ENCODE assay signal across 8 cellular contexts in the genomic region with DNA sequence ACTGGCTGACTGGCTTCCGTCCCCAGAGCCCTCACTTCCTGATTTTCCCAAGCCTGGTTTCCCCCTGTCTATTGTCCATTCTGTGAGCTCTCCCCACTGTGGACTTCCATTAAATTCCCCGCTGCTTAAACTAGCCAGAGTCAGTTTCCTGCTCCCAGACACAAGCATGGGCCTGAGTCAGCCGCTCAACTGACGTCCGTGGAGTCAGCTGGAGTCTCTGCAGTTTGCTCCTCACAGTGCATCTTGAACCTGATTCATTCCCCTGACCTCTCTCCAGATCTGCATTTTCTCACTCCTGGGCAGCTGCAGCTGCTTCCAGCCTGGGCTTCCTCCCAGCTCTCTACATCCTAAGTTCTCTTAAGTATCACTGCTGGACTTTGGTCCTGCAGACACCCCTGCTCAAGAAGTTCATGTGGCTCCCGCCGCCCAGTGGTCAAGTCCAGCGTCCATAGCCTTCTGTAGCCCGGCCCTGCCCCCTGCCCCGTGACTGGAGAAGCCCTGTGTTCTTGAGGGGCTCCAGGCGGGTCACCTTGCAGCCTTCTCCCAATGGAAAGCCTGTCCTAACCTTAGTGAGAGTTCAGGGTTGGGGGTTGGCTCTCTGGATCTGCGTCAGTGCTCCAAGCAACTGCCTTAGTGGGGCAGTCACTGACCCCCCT. TPM values are rescaled to one million over a fixed set of nuclear protein-coding genes. Genes with fewer than 3 reads are reported as not detected.
A peak's percentile ranks its signal among the peaks of the same experiment; 100 is the strongest.
DNase-seq lines count a peak whose midpoint lies in the region; ATAC-seq and TF ChIP-seq lines count a peak whose summit lies in the region.

No MANE protein-coding gene starts in this region.

- H3K4me3 ChIP-seq in IMR-90 (ENCODE audit: insufficient read depth, low read depth, low read length): no peak overlapping the region
- no peak overlapping the region for H3K4me3 ChIP-seq in lower lobe of right lung
- H3K4me3 ChIP-seq in subcutaneous abdominal adipose tissue (ENCODE audit: low read depth in 1 of 5, low read length in 5 of 5): no peak overlapping the region
- no peak overlapping the region for H3K4me3 ChIP-seq in PC-9

- H3K9me1 ChIP-seq in IMR-90 (ENCODE audit: insufficient read depth, low read length): peaks cover 23% of the 10 kb centered on the region

- intact Hi-C loops in IMR-90 (cut with micrococcal nuclease) (loop anchor here (1.0 to 2.0 kb wide), 2 partner anchors 19 to 92 kb away; partner anchors contain the start of gene PSMA6), lower lobe of right lung (cut with DNase I) (no loop called here), PC-9 (cut with micrococcal nuclease; ENCODE audit: unreplicated experiment) (no loop called here)

- peak overlapping the region; percentile 95 for H2BK5ac ChIP-seq in IMR-90 (ENCODE audit: low read depth, low read length, poor library complexity, severe bottlenecking)

- H3K9me3 ChIP-seq in IMR-90 (ENCODE audit: control insufficient read depth, insufficient read depth, low read length) (no peaks in the 10 kb centered on the region), lower lobe of right lung (no peaks in the 10 kb centered on the region), subcutaneous abdominal adipose tissue (ENCODE audit: control insufficient read depth in 5 of 5, low read length in 5 of 5) (no peaks in the 10 kb centered on the region), PC-9 (ENCODE audit: insufficient read depth, low read depth) (no peaks in the 10 kb centered on the region)

- peak overlapping the region; percentile 56 to 87; a peak in 3 of 4 replicates for H4K8ac ChIP-seq in IMR-90 (ENCODE audit: low read depth in 2 of 2, low read length in 2 of 2)

- peaks cover 21% of the 10 kb centered on the region for H3K4me1 ChIP-seq in IMR-90 (ENCODE audit: control insufficient read depth, insufficient read depth, low read length)
- H3K4me1 ChIP-seq in lower lobe of right lung: peaks cover 22% of the 10 kb centered on the region
- H3K4me1 ChIP-seq in subcutaneous abdominal adipose tissue (ENCODE audit: control insufficient read depth in 5 of 5, insufficient read depth in 5 of 5, low read length in 5 of 5): peaks cover 13 to 40% (median 30%) of the 10 kb centered on the region in 5 donors
- peaks cover 9% of the 10 kb centered on the region for H3K4me1 ChIP-seq in PC-9 (replicated peaks; ENCODE audit: insufficient read depth)

- no TSS peak for BruUV-seq in IMR-90 (replicated peaks; lab: Mats Ljungman, UMichigan)
- no TSS peak for BruUV-seq in PC-9 (replicated peaks; lab: Mats Ljungman, UMichigan)

- H2BK120ac ChIP-seq in IMR-90 (ENCODE audit: low read depth, low read length): peak overlapping the region; percentile 88

- peak overlapping the region; percentile 95 for H2AK5ac ChIP-seq in IMR-90 (ENCODE audit: low read depth, low read length)

- no peaks in the 10 kb centered on the region for H3K36me3 ChIP-seq in IMR-90 (ENCODE audit: control insufficient read depth, insufficient read depth, low read length)
- H3K36me3 ChIP-seq in lower lobe of right lung: no peaks in the 10 kb centered on the region
- no peaks in the 10 kb centered on the region for H3K36me3 ChIP-seq in subcutaneous abdominal adipose tissue (ENCODE audit: control insufficient read depth in 5 of 5, insufficient read depth in 5 of 5, low read length in 5 of 5)
- no peaks in the 10 kb centered on the region for H3K36me3 ChIP-seq in PC-9 (ENCODE audit: low read depth)

- H4K20me1 ChIP-seq in IMR-90 (ENCODE audit: insufficient read depth, low read length): no peaks in the 10 kb centered on the region; the same call in 1 of the 2 replicates
- no peaks in the 10 kb centered on the region for H4K20me1 ChIP-seq in PC-9 (ENCODE audit: insufficient read depth)

- peak overlapping the region; percentile 91 for H2BK20ac ChIP-seq in IMR-90 (ENCODE audit: low read depth, low read length)

- H3K14ac ChIP-seq in IMR-90 (replicated peaks; ENCODE audit: low read depth, low read length): peak overlapping the region; percentile 92

- H2AFZ ChIP-seq in IMR-90 (replicated peaks; ENCODE audit: low read length, poor library complexity): peak overlapping the region; percentile 93
- no peak overlapping the region for H2AFZ ChIP-seq in PC-9

- no peaks in the 10 kb centered on the region for H3K27me3 ChIP-seq in IMR-90 (ENCODE audit: control insufficient read depth, insufficient read depth, low read length)
- no peaks in the 10 kb centered on the region for H3K27me3 ChIP-seq in lower lobe of right lung (ENCODE audit: low read depth)
- H3K27me3 ChIP-seq in subcutaneous abdominal adipose tissue (ENCODE audit: control insufficient read depth in 5 of 5, insufficient read depth in 4 of 5, low read length in 5 of 5): no peaks in the 10 kb centered on the region
- no peaks in the 10 kb centered on the region for H3K27me3 ChIP-seq in PC-9 (ENCODE audit: insufficient read depth, low read depth)

- WGBS in IMR-90 (ENCODE audit: extremely low coverage in 2 of 2, insufficient read length in 1 of 2), 2 experiments: 49% methylated on average over 8 of the region's 12 CpGs; no CpG with 5 or more reads in 1 of the 2 experiments

- H2BK15ac ChIP-seq in IMR-90 (ENCODE audit: low read depth, low read length): peak overlapping the region; percentile 82; the same call in 2 of the 3 replicates

- dilution Hi-C loops in IMR-90 (cut with HindIII; ENCODE audit: low sequenced_read_pairs, unreplicated experiment): no loop called here

- 0 out of 2 replicates have a peak overlapping the region, but pooled peaks have one; percentile 6 for H3K4me2 ChIP-seq in IMR-90 (ENCODE audit: low read depth, low read length)
- H3K4me2 ChIP-seq in PC-9: no peak overlapping the region

- H3K23ac ChIP-seq in IMR-90 (ENCODE audit: low read depth, low read length): peak overlapping the region; percentile 77; the same call in 1 of the 2 replicates

- POLR2A ChIA-PET in IMR-90 (lab: Charles Lee; ENCODE audit: unreplicated experiment) (interaction anchor here (0.5 to 0.9 kb wide), 2 partner anchors 9 to 86 kb away, joined by 3 to 4 read pairs; no protein-coding TSS in a partner anchor), PC-9 (lab: Charles Lee; ENCODE audit: unreplicated experiment) (no interaction called here)

- in situ Hi-C loops in IMR-90 (cut with MboI; ENCODE audit: low sequenced_read_pairs): no loop called here

- H3K9me2 ChIP-seq in PC-9 (ENCODE audit: insufficient read depth): no peaks in the 10 kb centered on the region

- TF ChIP-seq CTCF in IMR-90 (conservative IDR thresholded peaks at IDR 0.05; ENCODE audit: low read depth, low read length) (0 out of 2 replicates have a peak, but pooled peaks have one; percentile 10), lower lobe of right lung (IDR thresholded peaks at IDR 0.05) (no peak), PC-9 (conservative IDR thresholded peaks at IDR 0.05) (no peak)

- TF ChIP-seq RAD21 in IMR-90 (IDR thresholded peaks at IDR 0.05; ENCODE audit: low read length): peak; percentile 12; the same call in 1 of the 2 replicates

- CTCF ChIA-PET in IMR-90 (lab: Yijun Ruan, JAX): interaction anchor here (1.0 to 1.1 kb wide), 2 partner anchors 10 to 19 kb away, joined by 3 read pairs; no protein-coding TSS in a partner anchor
- CTCF ChIA-PET in PC-9 (lab: Charles Lee): interaction anchor here (0.6 kb wide), 1 partner anchor 9 kb away, joined by 9 read pairs; no protein-coding TSS in a partner anchor

- DNase-seq in IMR-90 (peak; percentile 99), dermis blood vessel endothelial cell (peak; percentile 93), lower lobe of right lung (no peak), PC-9 (no peak), NCI-H345 (lab: John Stamatoyannopoulos, UW) (no peak), RPMI8226 (no peak)
- DNase-seq in activated CD4-positive, CD25-positive, alpha-beta regulatory T cell treated with anti-CD3 and anti-CD28 coated beads, Interleukin-2, amount 50 U/mL, for 72 hours: no peak

- no peak; the same call in 1 of the 2 replicates for TF ChIP-seq POLR2A in IMR-90 (IDR thresholded peaks at IDR 0.05; ENCODE audit: low read depth, low read length)

- peaks cover 4% of the 10 kb centered on the region; the same call in 1 of the 2 replicates for H3F3A ChIP-seq in PC-9 (ENCODE audit: insufficient read depth, low read depth)

- H3K27ac ChIP-seq in IMR-90 (ENCODE audit: insufficient read depth, low read length) (peak overlapping the region; percentile 89), lower lobe of right lung (peak overlapping the region; percentile 64), subcutaneous abdominal adipose tissue (ENCODE audit: low read depth, low read length) (peak overlapping the region; percentile 72), PC-9 (no peak overlapping the region)

- H3K79me2 ChIP-seq in PC-9 (ENCODE audit: low read depth): no peaks in the 10 kb centered on the region

- peak; percentile 85 for ATAC-seq in IMR-90 (ENCODE audit: low read depth)
- peak; percentile 28 to 51 for ATAC-seq in lower lobe of right lung

- H4K91ac ChIP-seq in IMR-90 (ENCODE audit: insufficient read depth, low read depth, low read length): peak overlapping the region; percentile 95

- H4K5ac ChIP-seq in IMR-90 (ENCODE audit: low read depth, low read length): peak overlapping the region; percentile 57

- H3K9ac ChIP-seq in IMR-90 (ENCODE audit: low read depth, low read length) (no peak overlapping the region), subcutaneous abdominal adipose tissue (ENCODE audit: low read length in 5 of 5) (no peak overlapping the region)

- H3K79me1 ChIP-seq in IMR-90 (ENCODE audit: low read depth in 1 of 2, low read length in 2 of 2): 0 out of 4 replicates have a peak, but pooled peaks cover 0 to 8% of the 10 kb centered on the region in 2 experiments

- H3K56ac ChIP-seq in IMR-90 (ENCODE audit: extremely low read depth, insufficient read depth, low read length): peak overlapping the region; percentile 18; the same call in 1 of the 2 replicates

- H3K18ac ChIP-seq in IMR-90 (ENCODE audit: low read depth, low read length): peak overlapping the region; percentile 70

- peak overlapping the region; percentile 98 for H2AK9ac ChIP-seq in IMR-90 (replicated peaks; ENCODE audit: low read depth, low read length, poor library complexity)

- peak overlapping the region; percentile 92 for H3K4ac ChIP-seq in IMR-90 (ENCODE audit: low read depth, low read length)

TF ChIP-seq in IMR-90, 13 proteins besides CTCF, POLR2A, EP300 and RAD21 (continues in another document):
- TF ChIP-seq RFX5 (IDR thresholded peaks at IDR 0.05; ENCODE audit: low read depth, low read length): no peak
- peak; percentile 17; the same call in 1 of the 2 replicates for TF ChIP-seq NFE2L2 (IDR thresholded peaks at IDR 0.05; ENCODE audit: low read depth, low read length)
- peak; percentile 77 for TF ChIP-seq FOS (IDR thresholded peaks at IDR 0.05; ENCODE audit: low read depth, low read length)
- no peak for TF ChIP-seq CEBPB (IDR thresholded peaks at IDR 0.05; ENCODE audit: low read depth, low read length)
- TF ChIP-seq MAFK (IDR thresholded peaks at IDR 0.05; ENCODE audit: low read depth, low read length): 0 out of 2 replicates have a peak, but pooled peaks have one; percentile 27
- TF ChIP-seq RCOR1 (IDR thresholded peaks at IDR 0.05; ENCODE audit: insufficient replicate concordance, low read length): no peak

RNA-seq across cellular contexts. Expression of gene NFKBIA, which starts 20.0 kb away (rescaled TPM):
- total RNA-seq in IMR-90 (2012; rRNA removed) (97.1 and 102 TPM in 2 replicates), dermis blood vessel endothelial cell (138 and 262 TPM in 2 replicates), lower lobe of right lung (331 TPM), PC-9 (2021) (30.2 and 34.8 TPM in 2 replicates)
- 71.1 and 76.5 TPM in 2 replicates for polyA plus RNA-seq in IMR-90 (2012; rRNA removed)
- 88.2 and 125 TPM in 2 replicates for polyA plus RNA-seq in IMR-90 (2012; cell fraction: cytosol; rRNA removed)
- polyA plus RNA-seq in IMR-90 (2012; cell fraction: nucleus; rRNA removed; ENCODE audit: low replicate concordance): 272 and 345 TPM in 2 replicates

Comparison
In these comparisons a context has a peak if more than half of its experiments do, and no peak if none do; other contexts are left out.
1. DNase-seq: peak in IMR-90 (single experiment) and dermis blood vessel endothelial cell (single experiment); none in lower lobe of right lung (single experiment), PC-9 (0 of 2), activated CD4-positive, CD25-positive, alpha-beta regulatory T cell treated with anti-CD3 and anti-CD28 coated beads, Interleukin-2, amount 50 U/mL, for 72 hours (single experiment), NCI-H345 (single experiment) and RPMI8226 (single experiment).